ENCODE assay signal across 19 cellular contexts in genomic region chr4:26163425-26164362, GRCh38.
"Had no signal": no experiment of that assay in that cellular context is flagged by ENCODE, and none has a peak within 500 bp of the region (broad histone marks: within the 10 kb centered on the region; RNA-seq: fewer than 3 reads in every experiment).

No MANE protein-coding gene starts in this region.

- H3K36me3 ChIP-seq: right lobe of liver, upper lobe of right lung had no signal

- H3K9me2 ChIP-seq: SK-N-SH had no signal

- ATAC-seq: activated naive CD4-positive, alpha-beta T cell treated with anti-CD3 and anti-CD28 coated beads, Interleukin-2, amount 50 U/mL, for 72 hours; mucosa of descending colon; right lobe of liver; stimulated activated naive CD8-positive, alpha-beta T cell treated with anti-CD3 and anti-CD28 coated beads, Interleukin-15, Interleukin-2, amounts not matched to agents 100 U/mL and 50 U/mL, for 24 hours; upper lobe of right lung had no signal

- H3K4me3 Mint-ChIP-seq: activated B cell treated with CpG ODN at 0.5 μM for 24 hours; brain; natural killer cell treated with Interleukin-12 subunit alpha and Interleukin-12 subunit beta and Interleukin-15 and Interleukin-18, amount 100 ng/mL, for 72 hours had no signal

- H3K9me3 Mint-ChIP-seq: activated B cell treated with CpG ODN at 0.5 μM for 24 hours had no signal

- H3K9ac ChIP-seq: SK-N-SH had no signal

- H3K9me3 ChIP-seq: mucosa of descending colon, right lobe of liver, SK-N-SH, testis, upper lobe of right lung had no signal

- H3K4me1 Mint-ChIP-seq: activated B cell treated with CpG ODN at 0.5 μM for 24 hours had no signal

- H3K27me3 Mint-ChIP-seq: activated B cell treated with CpG ODN at 0.5 μM for 24 hours; brain; natural killer cell treated with Interleukin-12 subunit alpha and Interleukin-12 subunit beta and Interleukin-15 and Interleukin-18, amount 100 ng/mL, for 72 hours; progenitor cell of endocrine pancreas had no signal

- H3K27ac Mint-ChIP-seq: activated B cell treated with CpG ODN at 0.5 μM for 24 hours; activated naive CD4-positive, alpha-beta T cell treated with anti-CD3 and anti-CD28 coated beads, Interleukin-2, amount 50 U/mL, for 72 hours; brain; progenitor cell of endocrine pancreas had no signal

- H3K4me2 ChIP-seq: SK-N-SH had no signal

- H3K27me3 ChIP-seq: right lobe of liver, testis, upper lobe of right lung had no signal

- DNase-seq: activated B cell treated with CpG ODN at 0.5 μM for 24 hours; activated CD4-positive, alpha-beta T cell treated with anti-CD3 and anti-CD28 coated beads, Interleukin-2, amount 50 U/mL, for 48 hours; activated CD8-positive, alpha-beta memory T cell treated with anti-CD3 and anti-CD28 coated beads, Interleukin-2, amount 50 U/mL, for 4 hours; amniotic stem cell; cerebellar nuclear complex; foreskin melanocyte; mucosa of descending colon; occipital lobe; right lobe of liver; SK-N-SH; stimulated activated CD4-positive, alpha-beta T cell treated with anti-CD3 and anti-CD28 coated beads, Interleukin-2, amount 100 ng/mL, for 24 hours; stimulated activated naive CD8-positive, alpha-beta T cell treated with anti-CD3 and anti-CD28 coated beads, Interleukin-15, Interleukin-2, amounts not matched to agents 100 U/mL and 50 U/mL, for 24 hours; T-helper 1 cell; testis; upper lobe of right lung had no signal

- H3K27ac ChIP-seq: right lobe of liver, testis, upper lobe of right lung had no signal

- H3K4me1 ChIP-seq: right lobe of liver, upper lobe of right lung had no signal

- H3K36me3 Mint-ChIP-seq: brain had no signal

- H3K4me3 ChIP-seq: mucosa of descending colon, right lobe of liver, testis, upper lobe of right lung had no signal
